In genomic region chr3:4888913-4889846, GRCh38 we compare ENCODE assay signal across 1 cellular context.
TF ChIP-seq lines count a peak whose summit lies in the region.

No MANE protein-coding gene starts in this region.

TF ChIP-seq in GM12878, 131 proteins besides CTCF, POLR2A, EP300 and RAD21 (continued from another document and continues in another):
- TF ChIP-seq, protein P1, sequence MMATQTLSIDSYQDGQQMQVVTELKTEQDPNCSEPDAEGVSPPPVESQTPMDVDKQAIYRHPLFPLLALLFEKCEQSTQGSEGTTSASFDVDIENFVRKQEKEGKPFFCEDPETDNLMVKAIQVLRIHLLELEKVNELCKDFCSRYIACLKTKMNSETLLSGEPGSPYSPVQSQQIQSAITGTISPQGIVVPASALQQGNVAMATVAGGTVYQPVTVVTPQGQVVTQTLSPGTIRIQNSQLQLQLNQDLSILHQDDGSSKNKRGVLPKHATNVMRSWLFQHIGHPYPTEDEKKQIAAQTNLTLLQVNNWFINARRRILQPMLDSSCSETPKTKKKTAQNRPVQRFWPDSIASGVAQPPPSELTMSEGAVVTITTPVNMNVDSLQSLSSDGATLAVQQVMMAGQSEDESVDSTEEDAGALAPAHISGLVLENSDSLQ (IDR thresholded peaks at IDR 0.05) = peak; percentile 56; the same call in 1 of the 2 replicates
- TF ChIP-seq TAF1 (IDR thresholded peaks at IDR 0.05; ENCODE audit: borderline replicate concordance, low read depth, low read length) = 0 out of 2 replicates have a peak, but pooled peaks have one; percentile 11
- peak; percentile 63; the same call in 1 of the 2 replicates for TF ChIP-seq CBFB (IDR thresholded peaks at IDR 0.05; ENCODE audit: low read depth)
- TF ChIP-seq, protein P2, sequence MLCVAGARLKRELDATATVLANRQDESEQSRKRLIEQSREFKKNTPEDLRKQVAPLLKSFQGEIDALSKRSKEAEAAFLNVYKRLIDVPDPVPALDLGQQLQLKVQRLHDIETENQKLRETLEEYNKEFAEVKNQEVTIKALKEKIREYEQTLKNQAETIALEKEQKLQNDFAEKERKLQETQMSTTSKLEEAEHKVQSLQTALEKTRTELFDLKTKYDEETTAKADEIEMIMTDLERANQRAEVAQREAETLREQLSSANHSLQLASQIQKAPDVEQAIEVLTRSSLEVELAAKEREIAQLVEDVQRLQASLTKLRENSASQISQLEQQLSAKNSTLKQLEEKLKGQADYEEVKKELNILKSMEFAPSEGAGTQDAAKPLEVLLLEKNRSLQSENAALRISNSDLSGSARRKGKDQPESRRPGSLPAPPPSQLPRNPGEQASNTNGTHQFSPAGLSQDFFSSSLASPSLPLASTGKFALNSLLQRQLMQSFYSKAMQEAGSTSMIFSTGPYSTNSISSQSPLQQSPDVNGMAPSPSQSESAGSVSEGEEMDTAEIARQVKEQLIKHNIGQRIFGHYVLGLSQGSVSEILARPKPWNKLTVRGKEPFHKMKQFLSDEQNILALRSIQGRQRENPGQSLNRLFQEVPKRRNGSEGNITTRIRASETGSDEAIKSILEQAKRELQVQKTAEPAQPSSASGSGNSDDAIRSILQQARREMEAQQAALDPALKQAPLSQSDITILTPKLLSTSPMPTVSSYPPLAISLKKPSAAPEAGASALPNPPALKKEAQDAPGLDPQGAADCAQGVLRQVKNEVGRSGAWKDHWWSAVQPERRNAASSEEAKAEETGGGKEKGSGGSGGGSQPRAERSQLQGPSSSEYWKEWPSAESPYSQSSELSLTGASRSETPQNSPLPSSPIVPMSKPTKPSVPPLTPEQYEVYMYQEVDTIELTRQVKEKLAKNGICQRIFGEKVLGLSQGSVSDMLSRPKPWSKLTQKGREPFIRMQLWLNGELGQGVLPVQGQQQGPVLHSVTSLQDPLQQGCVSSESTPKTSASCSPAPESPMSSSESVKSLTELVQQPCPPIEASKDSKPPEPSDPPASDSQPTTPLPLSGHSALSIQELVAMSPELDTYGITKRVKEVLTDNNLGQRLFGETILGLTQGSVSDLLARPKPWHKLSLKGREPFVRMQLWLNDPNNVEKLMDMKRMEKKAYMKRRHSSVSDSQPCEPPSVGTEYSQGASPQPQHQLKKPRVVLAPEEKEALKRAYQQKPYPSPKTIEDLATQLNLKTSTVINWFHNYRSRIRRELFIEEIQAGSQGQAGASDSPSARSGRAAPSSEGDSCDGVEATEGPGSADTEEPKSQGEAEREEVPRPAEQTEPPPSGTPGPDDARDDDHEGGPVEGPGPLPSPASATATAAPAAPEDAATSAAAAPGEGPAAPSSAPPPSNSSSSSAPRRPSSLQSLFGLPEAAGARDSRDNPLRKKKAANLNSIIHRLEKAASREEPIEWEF (IDR thresholded peaks at IDR 0.05; ENCODE audit: insufficient replicate concordance, low read depth, low read length) = no peak
- TF ChIP-seq, protein P3, sequence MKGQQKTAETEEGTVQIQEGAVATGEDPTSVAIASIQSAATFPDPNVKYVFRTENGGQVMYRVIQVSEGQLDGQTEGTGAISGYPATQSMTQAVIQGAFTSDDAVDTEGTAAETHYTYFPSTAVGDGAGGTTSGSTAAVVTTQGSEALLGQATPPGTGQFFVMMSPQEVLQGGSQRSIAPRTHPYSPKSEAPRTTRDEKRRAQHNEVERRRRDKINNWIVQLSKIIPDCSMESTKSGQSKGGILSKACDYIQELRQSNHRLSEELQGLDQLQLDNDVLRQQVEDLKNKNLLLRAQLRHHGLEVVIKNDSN (IDR thresholded peaks at IDR 0.05; ENCODE audit: borderline replicate concordance, extremely low read length, insufficient read depth, low read depth, low read length) = no peak
- TF ChIP-seq MXI1 (IDR thresholded peaks at IDR 0.05; ENCODE audit: low read depth, low read length) = no peak
- TF ChIP-seq, protein P4, sequence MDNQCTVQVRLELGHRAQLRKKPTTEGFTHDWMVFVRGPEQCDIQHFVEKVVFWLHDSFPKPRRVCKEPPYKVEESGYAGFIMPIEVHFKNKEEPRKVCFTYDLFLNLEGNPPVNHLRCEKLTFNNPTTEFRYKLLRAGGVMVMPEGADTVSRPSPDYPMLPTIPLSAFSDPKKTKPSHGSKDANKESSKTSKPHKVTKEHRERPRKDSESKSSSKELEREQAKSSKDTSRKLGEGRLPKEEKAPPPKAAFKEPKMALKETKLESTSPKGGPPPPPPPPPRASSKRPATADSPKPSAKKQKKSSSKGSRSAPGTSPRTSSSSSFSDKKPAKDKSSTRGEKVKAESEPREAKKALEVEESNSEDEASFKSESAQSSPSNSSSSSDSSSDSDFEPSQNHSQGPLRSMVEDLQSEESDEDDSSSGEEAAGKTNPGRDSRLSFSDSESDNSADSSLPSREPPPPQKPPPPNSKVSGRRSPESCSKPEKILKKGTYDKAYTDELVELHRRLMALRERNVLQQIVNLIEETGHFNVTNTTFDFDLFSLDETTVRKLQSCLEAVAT (IDR thresholded peaks at IDR 0.05) = peak; percentile 71; the same call in 1 of the 2 replicates
- TF ChIP-seq EZH2 (IDR thresholded peaks at IDR 0.05; ENCODE audit: borderline replicate concordance, control insufficient read depth, low read depth, low read length) = no peak
- TF ChIP-seq SREBF1 (IDR thresholded peaks at IDR 0.05; ENCODE audit: low read length) = no peak
- TF ChIP-seq SMAD1 (IDR thresholded peaks at IDR 0.05; ENCODE audit: low read depth, partially characterized antibody) = no peak
- TF ChIP-seq MTA2 (IDR thresholded peaks at IDR 0.05; ENCODE audit: low read depth) = peak; percentile 87
- TF ChIP-seq BCL11A (IDR thresholded peaks at IDR 0.05; ENCODE audit: low read depth, low read length) = peak; percentile 79; the same call in 1 of the 2 replicates
- TF ChIP-seq, protein P5, sequence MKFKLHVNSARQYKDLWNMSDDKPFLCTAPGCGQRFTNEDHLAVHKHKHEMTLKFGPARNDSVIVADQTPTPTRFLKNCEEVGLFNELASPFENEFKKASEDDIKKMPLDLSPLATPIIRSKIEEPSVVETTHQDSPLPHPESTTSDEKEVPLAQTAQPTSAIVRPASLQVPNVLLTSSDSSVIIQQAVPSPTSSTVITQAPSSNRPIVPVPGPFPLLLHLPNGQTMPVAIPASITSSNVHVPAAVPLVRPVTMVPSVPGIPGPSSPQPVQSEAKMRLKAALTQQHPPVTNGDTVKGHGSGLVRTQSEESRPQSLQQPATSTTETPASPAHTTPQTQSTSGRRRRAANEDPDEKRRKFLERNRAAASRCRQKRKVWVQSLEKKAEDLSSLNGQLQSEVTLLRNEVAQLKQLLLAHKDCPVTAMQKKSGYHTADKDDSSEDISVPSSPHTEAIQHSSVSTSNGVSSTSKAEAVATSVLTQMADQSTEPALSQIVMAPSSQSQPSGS (IDR thresholded peaks at IDR 0.05; ENCODE audit: low read length) = peak; percentile 81
- TF ChIP-seq ATF3 (IDR thresholded peaks at IDR 0.05; ENCODE audit: borderline replicate concordance, extremely low read depth, low read depth, low read length) = no peak
- peak; percentile 36; the same call in 1 of the 2 replicates for TF ChIP-seq SMC3 (IDR thresholded peaks at IDR 0.05; ENCODE audit: borderline replicate concordance, low read length)
- no peak for TF ChIP-seq POU2F2 (IDR thresholded peaks at IDR 0.05; ENCODE audit: borderline replicate concordance, low read depth, low read length)
- TF ChIP-seq IKZF1 (conservative IDR thresholded peaks at IDR 0.05) = peak; percentile 86
- TF ChIP-seq CEBPZ (IDR thresholded peaks at IDR 0.05; ENCODE audit: low read depth, low read length) = no peak
- TF ChIP-seq RUNX3 (IDR thresholded peaks at IDR 0.05; ENCODE audit: low read length) = peak; percentile 97
- TF ChIP-seq NKRF (conservative IDR thresholded peaks at IDR 0.05) = no peak
- TF ChIP-seq BCL3 (IDR thresholded peaks at IDR 0.05; ENCODE audit: borderline replicate concordance, insufficient read depth, low read depth, low read length, poor library complexity, severe bottlenecking) = peak; percentile 85
- TF ChIP-seq, protein P6, sequence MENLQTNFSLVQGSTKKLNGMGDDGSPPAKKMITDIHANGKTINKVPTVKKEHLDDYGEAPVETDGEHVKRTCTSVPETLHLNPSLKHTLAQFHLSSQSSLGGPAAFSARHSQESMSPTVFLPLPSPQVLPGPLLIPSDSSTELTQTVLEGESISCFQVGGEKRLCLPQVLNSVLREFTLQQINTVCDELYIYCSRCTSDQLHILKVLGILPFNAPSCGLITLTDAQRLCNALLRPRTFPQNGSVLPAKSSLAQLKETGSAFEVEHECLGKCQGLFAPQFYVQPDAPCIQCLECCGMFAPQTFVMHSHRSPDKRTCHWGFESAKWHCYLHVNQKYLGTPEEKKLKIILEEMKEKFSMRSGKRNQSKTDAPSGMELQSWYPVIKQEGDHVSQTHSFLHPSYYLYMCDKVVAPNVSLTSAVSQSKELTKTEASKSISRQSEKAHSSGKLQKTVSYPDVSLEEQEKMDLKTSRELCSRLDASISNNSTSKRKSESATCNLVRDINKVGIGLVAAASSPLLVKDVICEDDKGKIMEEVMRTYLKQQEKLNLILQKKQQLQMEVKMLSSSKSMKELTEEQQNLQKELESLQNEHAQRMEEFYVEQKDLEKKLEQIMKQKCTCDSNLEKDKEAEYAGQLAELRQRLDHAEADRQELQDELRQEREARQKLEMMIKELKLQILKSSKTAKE (IDR thresholded peaks at IDR 0.05; ENCODE audit: low read depth, poor library complexity, severe bottlenecking) = peak; percentile 72
- TF ChIP-seq SRF (IDR thresholded peaks at IDR 0.05; ENCODE audit: low read depth in 2 of 2, low read length in 2 of 2) = no peak
- no peak for TF ChIP-seq ASH2L (IDR thresholded peaks at IDR 0.05; ENCODE audit: borderline replicate concordance, low read depth)
- TF ChIP-seq HCFC1 (IDR thresholded peaks at IDR 0.05; ENCODE audit: low read length) = no peak
- peak; percentile 95 for TF ChIP-seq EED (IDR thresholded peaks at IDR 0.05; ENCODE audit: low read depth)
- no peak for TF ChIP-seq ZBTB40 (IDR thresholded peaks at IDR 0.05; ENCODE audit: borderline replicate concordance)
